ENCODE assay signal across 22 cellular contexts in genomic region chr9:79768199-79768598, GRCh38.
DNase-seq lines count a peak whose midpoint lies in the region; ATAC-seq and TF ChIP-seq lines count a peak whose summit lies in the region.
"Had no signal": no experiment of that assay in that cellular context is flagged by ENCODE, and none has a peak within 500 bp of the region (broad histone marks: within the 10 kb centered on the region; RNA-seq: fewer than 3 reads in every experiment).

No MANE protein-coding gene starts in this region.

- H3K9me3 Mint-ChIP-seq in CD8-positive, alpha-beta T cell, result no peaks in the 10 kb centered on the region
- H3K9me3 Mint-ChIP-seq: activated B cell treated with CpG ODN at 0.5 μM for 24 hours; CD4-positive, alpha-beta T cell; nephron progenitor cell had no signal

- no peak overlapping the region for H3K4ac ChIP-seq in neuronal stem cell (ENCODE audit: low read length)

- CTCF ChIA-PET in CD8-positive, alpha-beta T cell (lab: Charles Lee), result no interaction called here

- H3K4me3 Mint-ChIP-seq in CD8-positive, alpha-beta T cell, result no peak overlapping the region
- H3K4me3 Mint-ChIP-seq: activated B cell treated with CpG ODN at 0.5 μM for 24 hours; activated T-cell treated with anti-CD3 and anti-CD28 coated beads, Interleukin-2, amount 50 U/mL, for 72 hours; CD4-positive, alpha-beta T cell; nephron progenitor cell had no signal

- H3K4me3 ChIP-seq in heart left ventricle (no peak overlapping the region), SJSA1 (no peak overlapping the region), fibroblast of villous mesenchyme (ENCODE audit: low read depth, low read length) (no peak overlapping the region), testis (no peak overlapping the region), neuronal stem cell (ENCODE audit: low read length in 2 of 2) (no peak overlapping the region)
- H3K4me3 ChIP-seq in CD8-positive, alpha-beta T cell (ENCODE audit: low read depth, low read length), result no peak overlapping the region
- H3K4me3 ChIP-seq: psoas muscle, spleen had no signal

- TF ChIP-seq POLR2A in heart left ventricle (IDR thresholded peaks at IDR 0.05) (no peak), testis (IDR thresholded peaks at IDR 0.05) (no peak)

- 41 to 59% (median 53%) methylated on average over 3 of the region's 3 CpGs for WGBS in heart left ventricle, 4 donors
- WGBS in testis, 2 donors, result 35 to 60% methylated on average over 3 of the region's 3 CpGs
- WGBS in neuronal stem cell (ENCODE audit: extremely low coverage in 2 of 2, insufficient read length in 2 of 2, insufficient replicate concordance in 1 of 2), 2 donors, result no CpG with 5 or more reads among the region's 3 CpGs

- H3K36me3 ChIP-seq in heart left ventricle (no peaks in the 10 kb centered on the region), SJSA1 (no peaks in the 10 kb centered on the region), testis (ENCODE audit: low read depth, missing control alignments) (no peaks in the 10 kb centered on the region), neuronal stem cell (replicated peaks in 1 of 2; ENCODE audit: control insufficient read depth in 2 of 2, insufficient read depth in 2 of 2, low read length in 2 of 2) (no peaks in the 10 kb centered on the region)
- no peaks in the 10 kb centered on the region for H3K36me3 ChIP-seq in CD8-positive, alpha-beta T cell (ENCODE audit: insufficient read depth, low read length)
- H3K36me3 ChIP-seq: spleen had no signal

- POLR2A ChIA-PET in CD8-positive, alpha-beta T cell (lab: Charles Lee), result no interaction called here

- ATAC-seq in left ventricle myocardium superior (peak; percentile 31), heart left ventricle (no peak), HG03196 (IDR thresholded peaks at IDR 0.05; ENCODE audit: unreplicated experiment) (no peak)
- no peak for ATAC-seq in CD8-positive, alpha-beta T cell
- ATAC-seq: activated T-cell treated with anti-CD3 and anti-CD28 coated beads, Interleukin-2, amount 50 U/mL, for 72 hours; psoas muscle had no signal

- TF ChIP-seq CTCF in heart left ventricle (IDR thresholded peaks at IDR 0.05), result no peak
- TF ChIP-seq CTCF in fibroblast of villous mesenchyme (IDR thresholded peaks at IDR 0.05; ENCODE audit: insufficient read depth, low read depth, low read length), result no peak
- TF ChIP-seq CTCF in CD8-positive, alpha-beta T cell (IDR thresholded peaks at IDR 0.05), result no peak
- TF ChIP-seq CTCF in testis (IDR thresholded peaks at IDR 0.05), result no peak

- H3K18ac ChIP-seq in neuronal stem cell (ENCODE audit: low read length), result no peak overlapping the region

- no peaks in the 10 kb centered on the region for H3K27me3 Mint-ChIP-seq in CD8-positive, alpha-beta T cell (ENCODE audit: low read depth)
- H3K27me3 Mint-ChIP-seq: activated B cell treated with CpG ODN at 0.5 μM for 24 hours; CD4-positive, alpha-beta T cell had no signal

- H3K4me1 ChIP-seq in heart left ventricle (peaks cover 0 to 7% (median 0%) of the 10 kb centered on the region in 12 donors), SJSA1 (replicated peaks) (peaks cover 33% of the 10 kb centered on the region), testis (no peaks in the 10 kb centered on the region), neuronal stem cell (ENCODE audit: control insufficient read depth in 2 of 2, insufficient read depth in 1 of 2, low read depth in 1 of 2, low read length in 2 of 2) (peaks cover 0 to 1% of the 10 kb centered on the region in 2 donors)
- H3K4me1 ChIP-seq in CD8-positive, alpha-beta T cell (ENCODE audit: insufficient read depth, low read length), result no peaks in the 10 kb centered on the region
- H3K4me1 ChIP-seq: psoas muscle, spleen had no signal

- no peak overlapping the region for H2BK120ac ChIP-seq in neuronal stem cell (ENCODE audit: low read depth, low read length)

- H2BK15ac ChIP-seq in neuronal stem cell (ENCODE audit: low read length), result no peak overlapping the region

- no peak overlapping the region for H3K14ac ChIP-seq in neuronal stem cell (ENCODE audit: low read length)

- no peak overlapping the region for H2AK5ac ChIP-seq in neuronal stem cell (ENCODE audit: low read depth, low read length)

- H3K27ac Mint-ChIP-seq in CD8-positive, alpha-beta T cell, result no peak overlapping the region
- H3K27ac Mint-ChIP-seq: activated B cell treated with CpG ODN at 0.5 μM for 24 hours; activated T-cell treated with anti-CD3 and anti-CD28 coated beads, Interleukin-2, amount 50 U/mL, for 72 hours; CD4-positive, alpha-beta T cell; nephron progenitor cell had no signal

- intact Hi-C loops in left ventricle myocardium superior (cut with micrococcal nuclease) (no loop called here), heart left ventricle (cut with DNase I) (no loop called here), testis (cut with DNase I; ENCODE audit: low total_unique reads) (no loop called here)
- intact Hi-C loops in CD8-positive, alpha-beta T cell (cut with DNase I, micrococcal nuclease), result no loop called here

- H3K9ac ChIP-seq in neuronal stem cell (ENCODE audit: low read depth, low read length, poor library complexity), result no peak overlapping the region

- H2AFZ ChIP-seq in neuronal stem cell (ENCODE audit: low read length), result no peak overlapping the region

- no peak overlapping the region for H4K91ac ChIP-seq in neuronal stem cell (ENCODE audit: low read depth, low read length, poor library complexity)

- H3K4me2 ChIP-seq in neuronal stem cell (ENCODE audit: insufficient read depth, low read length, poor library complexity, severe bottlenecking), result no peak overlapping the region

- no peak overlapping the region for H3K23ac ChIP-seq in neuronal stem cell (ENCODE audit: low read depth, low read length, poor library complexity)

- H4K8ac ChIP-seq in neuronal stem cell (ENCODE audit: low read depth, low read length), result no peak overlapping the region

- H2BK12ac ChIP-seq in neuronal stem cell (ENCODE audit: low read length), result no peak overlapping the region

- no peaks in the 10 kb centered on the region for H3K36me3 Mint-ChIP-seq in CD8-positive, alpha-beta T cell

- no peaks in the 10 kb centered on the region for H3K79me1 ChIP-seq in neuronal stem cell (ENCODE audit: low read depth, low read length)

- H3K27me3 ChIP-seq in heart left ventricle, result peaks cover 0 to 3% (median 0%) of the 10 kb centered on the region in 9 donors
- no peaks in the 10 kb centered on the region for H3K27me3 ChIP-seq in SJSA1 (replicated peaks)
- H3K27me3 ChIP-seq in CD8-positive, alpha-beta T cell (ENCODE audit: insufficient read depth, low read length), result no peaks in the 10 kb centered on the region
- no peaks in the 10 kb centered on the region for H3K27me3 ChIP-seq in testis
- H3K27me3 ChIP-seq in neuronal stem cell (ENCODE audit: control insufficient read depth in 3 of 3, insufficient read depth in 3 of 3, low read depth in 1 of 3, low read length in 3 of 3), result no peaks in the 10 kb centered on the region
- H3K27me3 ChIP-seq: spleen had no signal

- H2BK5ac ChIP-seq in neuronal stem cell (ENCODE audit: low read length), result no peak overlapping the region

- DNase-seq in left ventricle myocardium superior, result no peak
- DNase-seq in heart left ventricle, result no peak
- DNase-seq in SJSA1 (ENCODE audit: low read depth in 1 of 2, low spot score in 2 of 2), result peak; percentile 62 to 77
- DNase-seq in fibroblast of villous mesenchyme (ENCODE audit: low read depth), result peak; percentile 67
- DNase-seq in CD8-positive, alpha-beta T cell, result no peak
- no peak for DNase-seq in testis
- no peak for DNase-seq in neuronal stem cell (ENCODE audit: low spot score)
- DNase-seq: activated B cell treated with CpG ODN at 0.5 μM for 24 hours; activated naive CD4-positive, alpha-beta T cell treated with anti-CD3 and anti-CD28 coated beads, Interleukin-2, amount 50 U/mL, for 16 hours; activated T-cell treated with anti-CD3 and anti-CD28 coated beads, Interleukin-2, amount 50 U/mL, for 72 hours; CD4-positive, alpha-beta T cell; foreskin melanocyte; Kasumi-1; NCI-H1105 treated with DMSO at 0.1 percent for 48 hours; NCI-H524 treated with DMSO at 0.1 percent for 48 hours; nephron progenitor cell; psoas muscle; SIG-M5; spleen; stimulated activated CD4-positive, alpha-beta T cell treated with anti-CD3 and anti-CD28 coated beads, Interleukin-4, amount 100 ng/mL, for 4 hours; T-helper 2 cell had no signal

- no peak overlapping the region for H3K27ac ChIP-seq in heart left ventricle
- no peak overlapping the region for H3K27ac ChIP-seq in SJSA1
- no peak overlapping the region for H3K27ac ChIP-seq in CD8-positive, alpha-beta T cell (ENCODE audit: low read depth, low read length)
- no peak overlapping the region for H3K27ac ChIP-seq in testis
- no peak overlapping the region for H3K27ac ChIP-seq in neuronal stem cell (replicated peaks; ENCODE audit: low read length)
- H3K27ac ChIP-seq: psoas muscle, spleen had no signal

- no peaks in the 10 kb centered on the region for H3K9me3 ChIP-seq in heart left ventricle
- H3K9me3 ChIP-seq in SJSA1 (replicated peaks), result no peaks in the 10 kb centered on the region
- no peaks in the 10 kb centered on the region for H3K9me3 ChIP-seq in CD8-positive, alpha-beta T cell (ENCODE audit: low read length)
- no peaks in the 10 kb centered on the region for H3K9me3 ChIP-seq in testis
- H3K9me3 ChIP-seq in neuronal stem cell (replicated peaks in 1 of 2; ENCODE audit: control insufficient read depth in 2 of 2, insufficient read depth in 1 of 2, low read depth in 1 of 2, low read length in 2 of 2), result no peaks in the 10 kb centered on the region
- H3K9me3 ChIP-seq: psoas muscle, spleen had no signal

- no peaks in the 10 kb centered on the region for H3K4me1 Mint-ChIP-seq in CD8-positive, alpha-beta T cell (ENCODE audit: low read depth)

Comparison
In these comparisons a context has a peak if more than half of its experiments do, and no peak if none do; other contexts are left out.
1. DNase-seq: peak in SJSA1 (2 of 2) and fibroblast of villous mesenchyme (single experiment); none in left ventricle myocardium superior (single experiment), heart left ventricle (0 of 5), CD8-positive, alpha-beta T cell (0 of 7), testis (single experiment) and neuronal stem cell (single experiment).